Comparison of ENCODE assay signal across 18 cellular contexts in the genomic region with DNA sequence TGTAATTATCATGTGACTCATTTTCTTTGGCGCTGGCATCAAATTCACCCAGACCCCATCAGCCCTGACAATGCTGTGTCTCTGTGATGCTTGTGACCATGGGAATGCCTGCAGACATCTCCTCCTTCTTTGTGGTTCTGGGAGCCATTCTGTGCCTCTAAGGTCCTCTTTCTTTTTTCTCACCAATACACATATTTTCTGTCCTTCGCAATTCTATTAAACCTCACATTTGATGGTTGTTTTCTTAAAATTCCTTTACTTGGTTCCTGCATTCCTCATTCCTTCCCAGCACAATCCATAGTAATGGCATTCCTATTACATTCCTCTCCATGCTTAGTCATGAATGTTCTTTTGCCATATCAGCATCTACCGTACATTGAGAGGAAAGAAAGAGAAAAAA.
"Had no signal": no experiment of that assay in that cellular context is flagged by ENCODE, and none has a peak within 500 bp of the region (broad histone marks: within the 10 kb centered on the region; RNA-seq: fewer than 3 reads in every experiment).

No MANE protein-coding gene starts in this region.

- H3K36me3 Mint-ChIP-seq: activated CD8-positive, alpha-beta memory T cell treated with anti-CD3 and anti-CD28 coated beads, Interleukin-2, amount 10 ng/mL, durations not matched to agents 7 days and 5 days; activated naive CD8-positive, alpha-beta T cell; brain; stimulated activated effector memory CD8-positive, alpha-beta T cell treated with anti-CD3 and anti-CD28 coated beads, Interleukin-12 subunit alpha, Interleukin-12 subunit beta, amount 100 ng/mL, for 72 hours had no signal

- H3K4me3 ChIP-seq: colonic mucosa, gastrocnemius medialis, heart left ventricle, ovary, psoas muscle, stomach had no signal

- H3K36me3 ChIP-seq: colonic mucosa, gastrocnemius medialis, heart left ventricle, ovary, stomach had no signal

- H3K4me3 Mint-ChIP-seq: activated CD4-positive, alpha-beta memory T cell treated with anti-CD3 and anti-CD28 coated beads, Interleukin-2, amount 10 ng/mL, durations not matched to agents 7 days and 5 days; activated CD8-positive, alpha-beta memory T cell treated with anti-CD3 and anti-CD28 coated beads, Interleukin-2, amount 10 ng/mL, durations not matched to agents 7 days and 5 days; activated naive CD8-positive, alpha-beta T cell; brain; endodermal cell; natural killer cell; stimulated activated effector memory CD8-positive, alpha-beta T cell treated with anti-CD3 and anti-CD28 coated beads, Interleukin-12 subunit alpha, Interleukin-12 subunit beta, amount 100 ng/mL, for 72 hours; T-helper 17 cell had no signal

- DNase-seq: activated CD4-positive, alpha-beta memory T cell treated with anti-CD3 and anti-CD28 coated beads, Interleukin-2, amount 10 ng/mL, durations not matched to agents 7 days and 5 days; activated CD4-positive, alpha-beta T cell treated with anti-CD3 and anti-CD28 coated beads for 4 hours; activated CD8-positive, alpha-beta memory T cell treated with anti-CD3 and anti-CD28 coated beads, Interleukin-2, amount 10 ng/mL, durations not matched to agents 7 days and 5 days; caudate nucleus; colonic mucosa; endodermal cell; gastrocnemius medialis; heart left ventricle; natural killer cell; ovary; psoas muscle; stimulated activated CD4-positive, alpha-beta T cell treated with anti-CD3 and anti-CD28 coated beads, Interleukin-4, amount 100 ng/mL, for 24 hours; stomach; T-helper 17 cell had no signal

- H3K4me1 ChIP-seq: colonic mucosa, gastrocnemius medialis, psoas muscle, stomach had no signal

- H3K4me1 Mint-ChIP-seq: activated CD4-positive, alpha-beta memory T cell treated with anti-CD3 and anti-CD28 coated beads, Interleukin-2, amount 10 ng/mL, durations not matched to agents 7 days and 5 days; activated CD8-positive, alpha-beta memory T cell treated with anti-CD3 and anti-CD28 coated beads, Interleukin-2, amount 10 ng/mL, durations not matched to agents 7 days and 5 days; endodermal cell; natural killer cell; stimulated activated effector memory CD8-positive, alpha-beta T cell treated with anti-CD3 and anti-CD28 coated beads, Interleukin-12 subunit alpha, Interleukin-12 subunit beta, amount 100 ng/mL, for 72 hours; T-helper 17 cell had no signal

- H3K27me3 Mint-ChIP-seq: activated CD4-positive, alpha-beta memory T cell treated with anti-CD3 and anti-CD28 coated beads, Interleukin-2, amount 10 ng/mL, durations not matched to agents 7 days and 5 days; activated CD8-positive, alpha-beta memory T cell treated with anti-CD3 and anti-CD28 coated beads, Interleukin-2, amount 10 ng/mL, durations not matched to agents 7 days and 5 days; activated naive CD8-positive, alpha-beta T cell; T-helper 17 cell had no signal

- H3K27ac ChIP-seq: colonic mucosa, epithelial cell of prostate, gastrocnemius medialis, heart left ventricle, ovary, psoas muscle, stomach had no signal

- H3K9me3 ChIP-seq: colonic mucosa, gastrocnemius medialis, heart left ventricle, ovary, psoas muscle, stomach had no signal

- H3K27ac Mint-ChIP-seq: activated CD4-positive, alpha-beta memory T cell treated with anti-CD3 and anti-CD28 coated beads, Interleukin-2, amount 10 ng/mL, durations not matched to agents 7 days and 5 days; activated CD8-positive, alpha-beta memory T cell treated with anti-CD3 and anti-CD28 coated beads, Interleukin-2, amount 10 ng/mL, durations not matched to agents 7 days and 5 days; activated naive CD8-positive, alpha-beta T cell; brain; endodermal cell; natural killer cell; stimulated activated effector memory CD8-positive, alpha-beta T cell treated with anti-CD3 and anti-CD28 coated beads, Interleukin-12 subunit alpha, Interleukin-12 subunit beta, amount 100 ng/mL, for 72 hours; T-helper 17 cell had no signal

- H3K27me3 ChIP-seq: colonic mucosa, gastrocnemius medialis, heart left ventricle, ovary, stomach had no signal

- H3K9me3 Mint-ChIP-seq: activated CD4-positive, alpha-beta memory T cell treated with anti-CD3 and anti-CD28 coated beads, Interleukin-2, amount 10 ng/mL, durations not matched to agents 7 days and 5 days; endodermal cell had no signal
